In the genomic region with DNA sequence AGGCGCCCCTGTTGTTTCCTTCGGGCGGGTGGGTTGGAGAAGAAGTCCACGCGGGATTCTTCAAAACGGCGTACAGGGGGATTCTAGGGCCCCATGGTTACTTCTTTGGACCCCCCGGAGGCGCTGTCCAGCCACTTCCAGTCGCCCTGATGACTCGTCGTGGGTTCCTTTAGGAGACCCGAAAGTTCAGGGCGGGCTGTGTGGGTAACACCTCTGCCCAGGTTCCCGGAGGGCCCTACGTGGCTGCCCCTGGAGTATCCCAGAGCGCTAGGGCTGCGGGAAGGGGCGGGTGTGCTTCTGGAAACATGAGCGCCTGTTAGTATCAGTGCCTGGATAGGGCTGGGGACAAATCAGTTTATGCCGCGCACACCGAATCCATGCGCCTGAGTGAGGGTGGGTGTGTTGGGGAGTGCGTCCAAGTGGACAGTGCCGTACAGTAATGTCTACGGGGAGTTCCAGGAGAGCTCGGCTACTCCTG, we compare ENCODE assay signal across 6 cellular contexts. TPM values are rescaled to one million over a fixed set of nuclear protein-coding genes. Genes with fewer than 3 reads are reported as not detected.
DNase-seq lines count a peak whose midpoint lies in the region; ATAC-seq and TF ChIP-seq lines count a peak whose summit lies in the region.

No MANE protein-coding gene starts in this region.

- no peaks in the 10 kb centered on the region for H3K9me3 ChIP-seq in mucosa of descending colon

- peak overlapping the region; percentile 79 for H3K4me3 ChIP-seq in ACC112 (ENCODE audit: low read depth, low read length)
- no peak overlapping the region for H3K4me3 ChIP-seq in mucosa of descending colon

- no peaks in the 10 kb centered on the region for H3K9me3 Mint-ChIP-seq in activated naive CD8-positive, alpha-beta T cell treated with anti-CD3 and anti-CD28 coated beads for 36 hours

- peaks cover 10% of the 10 kb centered on the region; the same call in 1 of the 2 replicates for H3K27me3 ChIP-seq in ACC112 (ENCODE audit: insufficient read depth, low read length)

- DNase-seq in HT-29 (ENCODE audit: low spot score), result peak; percentile 12
- DNase-seq in activated naive CD8-positive, alpha-beta T cell treated with anti-CD3 and anti-CD28 coated beads for 36 hours, result peak; percentile 72
- DNase-seq in mucosa of descending colon, result peak; percentile 34 to 67 (median 61)
- no peak for DNase-seq in SKM-1 treated with dmso at 0.1 percent for 144 hours (lab: John Stamatoyannopoulos, UW; ENCODE audit: unreplicated experiment)

- peaks cover 6% of the 10 kb centered on the region for H3K36me3 Mint-ChIP-seq in activated naive CD8-positive, alpha-beta T cell treated with anti-CD3 and anti-CD28 coated beads for 36 hours

- peak overlapping the region; percentile 20; the same call in 1 of the 2 replicates for H3K27ac ChIP-seq in ACC112 (ENCODE audit: low read depth, low read length)

- TF ChIP-seq CTCF in mucosa of descending colon (IDR thresholded peaks at IDR 0.05), result no peak

- H3K4me1 ChIP-seq in ACC112 (ENCODE audit: control insufficient read depth, insufficient read depth, low read length, unreplicated experiment), result no peaks in the 10 kb centered on the region
- peaks cover 52% of the 10 kb centered on the region for H3K4me1 ChIP-seq in mucosa of descending colon (ENCODE audit: low read depth)

- no peak for ATAC-seq in mucosa of descending colon
- no peak for ATAC-seq in GM19324 (IDR thresholded peaks at IDR 0.05; ENCODE audit: low FRiP score, unreplicated experiment)

- peaks cover 15% of the 10 kb centered on the region for H3K4me1 Mint-ChIP-seq in activated naive CD8-positive, alpha-beta T cell treated with anti-CD3 and anti-CD28 coated beads for 36 hours

- no peak overlapping the region for H2AFZ ChIP-seq in ACC112 (ENCODE audit: low read length, unreplicated experiment)

- H3K36me3 ChIP-seq in ACC112 (ENCODE audit: insufficient read depth, low read length) (peaks cover 3% of the 10 kb centered on the region; the same call in 1 of the 2 replicates), mucosa of descending colon (ENCODE audit: low read depth) (no peaks in the 10 kb centered on the region)

- peaks cover 14% of the 10 kb centered on the region for H3K79me2 ChIP-seq in ACC112 (ENCODE audit: control insufficient read depth, insufficient read depth, low read length, unreplicated experiment)

- H3K27me3 Mint-ChIP-seq in activated naive CD8-positive, alpha-beta T cell treated with anti-CD3 and anti-CD28 coated beads for 36 hours, result peaks cover 15% of the 10 kb centered on the region

- intact Hi-C loops in mucosa of descending colon (cut with DNase I, micrococcal nuclease), result loop anchor here in 1 of 2 donors (10.0 kb wide), 1 partner anchor 230 kb away; no protein-coding TSS in a partner anchor

- peak overlapping the region; percentile 78 for H3K4me3 Mint-ChIP-seq in activated naive CD8-positive, alpha-beta T cell treated with anti-CD3 and anti-CD28 coated beads for 36 hours

- peak overlapping the region; percentile 77 for H3K27ac Mint-ChIP-seq in activated naive CD8-positive, alpha-beta T cell treated with anti-CD3 and anti-CD28 coated beads for 36 hours

RNA-seq across cellular contexts. Expression of a gene that starts 0.6 kb away (rescaled TPM):
- 0.31 and 0.55 TPM in 2 replicates for total RNA-seq in HT-29 (2014; rRNA removed; shearing (Covaris generic))
- total RNA-seq in activated naive CD8-positive, alpha-beta T cell treated with anti-CD3 and anti-CD28 coated beads for 36 hours, result 10 to 100 TPM; 36.7 to 37.8 TPM
- 10 to 100 TPM in 2 of 3 donors, 1 to 10 TPM in 1; 6.0 to 28.9 (median 13.5) TPM for total RNA-seq in mucosa of descending colon

RNA-seq across cellular contexts. Expression of a gene that starts 12.5 kb away (rescaled TPM):
- total RNA-seq in HT-29 (2014; rRNA removed; shearing (Covaris generic)), result 54.1 and 56.8 TPM in 2 replicates
- 10 to 100 TPM; 38.4 to 39.0 TPM for total RNA-seq in activated naive CD8-positive, alpha-beta T cell treated with anti-CD3 and anti-CD28 coated beads for 36 hours
- total RNA-seq in mucosa of descending colon, result 10 to 100 TPM; 25.3 to 35.5 (median 33.0) TPM

RNA-seq across cellular contexts. Expression of a gene that starts 24.3 kb away (rescaled TPM):
- total RNA-seq in HT-29 (2014; rRNA removed; shearing (Covaris generic)), result 31.6 and 38.5 TPM in 2 replicates
- 10 to 100 TPM; 34.7 to 35.3 TPM for total RNA-seq in activated naive CD8-positive, alpha-beta T cell treated with anti-CD3 and anti-CD28 coated beads for 36 hours
- 10 to 100 TPM; 33.1 to 43.7 (median 42.2) TPM for total RNA-seq in mucosa of descending colon

RNA-seq across cellular contexts. Expression of a gene that starts 29.2 kb away (rescaled TPM):
- total RNA-seq in HT-29 (2014; rRNA removed; shearing (Covaris generic)), result not detected in 2 replicates
- total RNA-seq in activated naive CD8-positive, alpha-beta T cell treated with anti-CD3 and anti-CD28 coated beads for 36 hours, result under 1 TPM; 0.64 to 0.80 TPM
- under 1 TPM; 0.14 to 0.47 (median 0.43) TPM for total RNA-seq in mucosa of descending colon
